In genomic region chr5:1171340-1171941, GRCh38 we compare ENCODE assay signal across 1 cellular context.
TF ChIP-seq lines count a peak whose summit lies in the region.

No MANE protein-coding gene starts in this region.

TF ChIP-seq in IMR-90, 13 proteins besides CTCF, POLR2A, EP300 and RAD21:
- TF ChIP-seq BHLHE40 (IDR thresholded peaks at IDR 0.05; ENCODE audit: low read depth, low read length) (peak; percentile 77), MAZ (IDR thresholded peaks at IDR 0.05; ENCODE audit: borderline replicate concordance, low read depth, low read length) (no peak)
